In genomic region chr3:191094057-191094456, GRCh38 we compare ENCODE assay signal across 1 cellular context.
TF ChIP-seq lines count a peak whose summit lies in the region.

No MANE protein-coding gene starts in this region.

TF ChIP-seq in SK-N-SH, 30 proteins besides CTCF, POLR2A, EP300 and RAD21 (continued from another document):
- TF ChIP-seq, protein P1, sequence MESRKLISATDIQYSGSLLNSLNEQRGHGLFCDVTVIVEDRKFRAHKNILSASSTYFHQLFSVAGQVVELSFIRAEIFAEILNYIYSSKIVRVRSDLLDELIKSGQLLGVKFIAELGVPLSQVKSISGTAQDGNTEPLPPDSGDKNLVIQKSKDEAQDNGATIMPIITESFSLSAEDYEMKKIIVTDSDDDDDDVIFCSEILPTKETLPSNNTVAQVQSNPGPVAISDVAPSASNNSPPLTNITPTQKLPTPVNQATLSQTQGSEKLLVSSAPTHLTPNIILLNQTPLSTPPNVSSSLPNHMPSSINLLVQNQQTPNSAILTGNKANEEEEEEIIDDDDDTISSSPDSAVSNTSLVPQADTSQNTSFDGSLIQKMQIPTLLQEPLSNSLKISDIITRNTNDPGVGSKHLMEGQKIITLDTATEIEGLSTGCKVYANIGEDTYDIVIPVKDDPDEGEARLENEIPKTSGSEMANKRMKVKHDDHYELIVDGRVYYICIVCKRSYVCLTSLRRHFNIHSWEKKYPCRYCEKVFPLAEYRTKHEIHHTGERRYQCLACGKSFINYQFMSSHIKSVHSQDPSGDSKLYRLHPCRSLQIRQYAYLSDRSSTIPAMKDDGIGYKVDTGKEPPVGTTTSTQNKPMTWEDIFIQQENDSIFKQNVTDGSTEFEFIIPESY (IDR thresholded peaks at IDR 0.05; ENCODE audit: borderline replicate concordance, low read depth), result no peak
- TF ChIP-seq TCF12 (IDR thresholded peaks at IDR 0.05), result no peak
TF ChIP-seq in SK-N-SH: peak in this region for 1.
